ENCODE assay signal across 26 cellular contexts in the genomic region with DNA sequence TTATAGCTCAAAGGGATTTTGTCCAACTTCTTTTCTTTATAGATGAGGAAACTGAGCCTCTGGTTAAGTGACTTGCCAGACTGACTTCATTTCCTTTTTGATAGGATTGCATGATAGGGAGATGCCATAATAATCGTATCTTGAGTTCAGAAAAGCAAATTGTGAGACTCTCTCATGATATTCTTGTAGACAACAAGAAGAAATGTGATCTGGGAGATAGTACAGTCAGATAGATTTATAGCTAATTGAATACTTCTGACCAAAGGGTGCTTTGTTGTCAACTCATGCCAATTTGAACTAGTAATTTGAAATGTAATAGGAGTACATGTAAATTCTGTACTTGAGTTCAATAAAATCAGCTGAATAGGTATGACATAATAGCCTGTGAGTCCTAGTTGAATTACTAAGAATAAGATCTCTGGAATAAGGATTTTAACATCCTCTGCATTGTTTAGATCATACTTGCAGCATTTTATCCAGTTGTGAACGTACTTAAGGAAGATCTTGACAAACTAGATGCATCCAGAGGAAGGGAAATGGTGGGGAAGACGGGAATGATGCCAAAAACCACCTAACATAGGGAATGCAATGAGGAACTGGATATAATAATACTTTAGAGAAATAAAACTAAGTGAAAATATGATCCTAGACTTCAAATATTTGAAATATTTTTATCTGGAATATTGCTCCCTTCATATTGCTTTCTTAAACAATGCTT.
"Had no signal": no experiment of that assay in that cellular context is flagged by ENCODE, and none has a peak within 500 bp of the region (broad histone marks: within the 10 kb centered on the region; RNA-seq: fewer than 3 reads in every experiment).

No MANE protein-coding gene starts in this region.

- H3K27me3 ChIP-seq: adrenal gland, body of pancreas, gastroesophageal sphincter, hepatocyte, neutrophil, stomach, thyroid gland, upper lobe of left lung, vagina had no signal

- H3K79me2 ChIP-seq: hepatocyte had no signal

- DNase-seq: activated CD4-positive, alpha-beta T cell treated with anti-CD3 and anti-CD28 coated beads for 36 hours; activated CD4-positive, alpha-beta T cell treated with anti-CD3 and anti-CD28 coated beads, Interleukin-2, amount 50 U/mL, for 48 hours; activated CD4-positive, CD25-positive, alpha-beta regulatory T cell; activated CD8-positive, alpha-beta memory T cell treated with anti-CD3 and anti-CD28 coated beads for 24 hours; activated effector memory CD4-positive, alpha-beta T cell treated with anti-CD3 and anti-CD28 coated beads, Interleukin-2, amount 50 U/mL, for 16 hours; activated naive CD4-positive, alpha-beta T cell treated with anti-CD3 and anti-CD28 coated beads for 36 hours; activated naive CD8-positive, alpha-beta T cell treated with anti-CD3 and anti-CD28 coated beads for 36 hours; adrenal gland; aorta; body of pancreas; cerebellar nuclear complex; effector memory CD8-positive, alpha-beta T cell; islet precursor cell; left ventricle myocardium superior; nephron progenitor cell; stimulated activated CD4-positive, alpha-beta T cell treated with anti-CD3 and anti-CD28 coated beads, Interleukin-4, amount 100 ng/mL, for 24 hours; stimulated activated naive B cell treated with anti-CD40 and anti-IgM and Interleukin-4, amounts not matched to agents 10 μg/mL and 1 μg/mL and 100 μg/mL, for 72 hours; stomach; thyroid gland; upper lobe of left lung had no signal

- H3K27me3 Mint-ChIP-seq: activated CD4-positive, alpha-beta T cell treated with anti-CD3 and anti-CD28 coated beads for 36 hours; activated naive CD8-positive, alpha-beta T cell treated with anti-CD3 and anti-CD28 coated beads for 36 hours; effector memory CD8-positive, alpha-beta T cell; stimulated activated naive B cell treated with anti-CD40 and anti-IgM and Interleukin-4, amounts not matched to agents 10 μg/mL and 1 μg/mL and 100 μg/mL, for 72 hours had no signal

- H3K27ac ChIP-seq: adrenal gland, coronary artery, gastroesophageal sphincter, hepatocyte, neutrophil, skin epidermis, stomach, thyroid gland, upper lobe of left lung, vagina had no signal

- H2AFZ ChIP-seq: hepatocyte had no signal

- H3K36me3 ChIP-seq: adrenal gland, thyroid gland, vagina had no signal

- H3K4me1 ChIP-seq: adrenal gland, gastroesophageal sphincter, thyroid gland, upper lobe of left lung, vagina had no signal

- H3K4me3 ChIP-seq: adrenal gland, body of pancreas, coronary artery, gastroesophageal sphincter, hepatocyte, skin epidermis, stomach, thyroid gland, upper lobe of left lung, vagina had no signal

- H3K9me3 ChIP-seq: adrenal gland, body of pancreas, gastroesophageal sphincter, neutrophil, stomach, thyroid gland, upper lobe of left lung, vagina had no signal

- H3K27ac Mint-ChIP-seq: activated CD4-positive, alpha-beta T cell treated with anti-CD3 and anti-CD28 coated beads for 36 hours; activated naive CD4-positive, alpha-beta T cell treated with anti-CD3 and anti-CD28 coated beads for 36 hours; activated naive CD8-positive, alpha-beta T cell treated with anti-CD3 and anti-CD28 coated beads for 36 hours; nephron progenitor cell; stimulated activated naive B cell treated with anti-CD40 and anti-IgM and Interleukin-4, amounts not matched to agents 10 μg/mL and 1 μg/mL and 100 μg/mL, for 72 hours had no signal

- H3K4me3 Mint-ChIP-seq: activated CD4-positive, alpha-beta T cell treated with anti-CD3 and anti-CD28 coated beads for 36 hours; activated naive CD4-positive, alpha-beta T cell treated with anti-CD3 and anti-CD28 coated beads for 36 hours; activated naive CD8-positive, alpha-beta T cell treated with anti-CD3 and anti-CD28 coated beads for 36 hours; effector memory CD8-positive, alpha-beta T cell; nephron progenitor cell; stimulated activated naive B cell treated with anti-CD40 and anti-IgM and Interleukin-4, amounts not matched to agents 10 μg/mL and 1 μg/mL and 100 μg/mL, for 72 hours had no signal

- H3K9me3 Mint-ChIP-seq: activated naive CD4-positive, alpha-beta T cell treated with anti-CD3 and anti-CD28 coated beads for 36 hours; activated naive CD8-positive, alpha-beta T cell treated with anti-CD3 and anti-CD28 coated beads for 36 hours; effector memory CD8-positive, alpha-beta T cell; nephron progenitor cell; stimulated activated naive B cell treated with anti-CD40 and anti-IgM and Interleukin-4, amounts not matched to agents 10 μg/mL and 1 μg/mL and 100 μg/mL, for 72 hours had no signal

- H3K4me1 Mint-ChIP-seq: nephron progenitor cell had no signal

- H3K4me2 ChIP-seq: hepatocyte had no signal
